ENCODE assay signal across 9 cellular contexts in the genomic region with DNA sequence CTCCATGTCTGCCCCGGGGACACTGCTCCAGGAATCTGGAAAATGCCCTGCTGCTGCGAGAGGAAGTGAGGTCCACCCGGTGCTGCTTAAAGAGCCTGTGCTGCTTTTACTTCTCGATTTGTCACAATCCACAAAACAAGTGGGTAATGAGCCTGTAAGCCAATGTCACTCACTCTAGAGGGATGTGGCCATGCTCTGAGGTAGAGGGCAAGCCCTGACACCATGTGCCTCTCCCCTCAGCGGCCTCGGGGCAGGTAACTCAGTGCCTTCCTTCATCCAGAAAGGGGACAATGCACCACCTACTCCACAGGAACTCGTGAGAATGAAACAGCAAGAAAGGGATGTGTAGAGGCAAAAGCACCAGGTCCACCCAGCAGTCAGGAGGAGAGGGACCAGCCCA.
"Had no signal": no experiment of that assay in that cellular context is flagged by ENCODE, and none has a peak within 500 bp of the region (broad histone marks: within the 10 kb centered on the region; RNA-seq: fewer than 3 reads in every experiment).

No MANE protein-coding gene starts in this region.

- H3K4me1 ChIP-seq: HAP-1 had no signal

- H3K27ac ChIP-seq: GM23248, HL-60 had no signal

- H3K4me3 ChIP-seq: GM23248, HAP-1, K562 had no signal

- H3K36me3 ChIP-seq: HAP-1 had no signal

- H3K9me3 ChIP-seq: HAP-1 had no signal

- DNase-seq: GM23248, GOT3, H7, HFFc6, IMR-90 had no signal

- ATAC-seq: HCT116, K562 had no signal

- FAIRE-seq: K562 had no signal
